8 cellular contexts compared by ENCODE assay signal in the genomic region with DNA sequence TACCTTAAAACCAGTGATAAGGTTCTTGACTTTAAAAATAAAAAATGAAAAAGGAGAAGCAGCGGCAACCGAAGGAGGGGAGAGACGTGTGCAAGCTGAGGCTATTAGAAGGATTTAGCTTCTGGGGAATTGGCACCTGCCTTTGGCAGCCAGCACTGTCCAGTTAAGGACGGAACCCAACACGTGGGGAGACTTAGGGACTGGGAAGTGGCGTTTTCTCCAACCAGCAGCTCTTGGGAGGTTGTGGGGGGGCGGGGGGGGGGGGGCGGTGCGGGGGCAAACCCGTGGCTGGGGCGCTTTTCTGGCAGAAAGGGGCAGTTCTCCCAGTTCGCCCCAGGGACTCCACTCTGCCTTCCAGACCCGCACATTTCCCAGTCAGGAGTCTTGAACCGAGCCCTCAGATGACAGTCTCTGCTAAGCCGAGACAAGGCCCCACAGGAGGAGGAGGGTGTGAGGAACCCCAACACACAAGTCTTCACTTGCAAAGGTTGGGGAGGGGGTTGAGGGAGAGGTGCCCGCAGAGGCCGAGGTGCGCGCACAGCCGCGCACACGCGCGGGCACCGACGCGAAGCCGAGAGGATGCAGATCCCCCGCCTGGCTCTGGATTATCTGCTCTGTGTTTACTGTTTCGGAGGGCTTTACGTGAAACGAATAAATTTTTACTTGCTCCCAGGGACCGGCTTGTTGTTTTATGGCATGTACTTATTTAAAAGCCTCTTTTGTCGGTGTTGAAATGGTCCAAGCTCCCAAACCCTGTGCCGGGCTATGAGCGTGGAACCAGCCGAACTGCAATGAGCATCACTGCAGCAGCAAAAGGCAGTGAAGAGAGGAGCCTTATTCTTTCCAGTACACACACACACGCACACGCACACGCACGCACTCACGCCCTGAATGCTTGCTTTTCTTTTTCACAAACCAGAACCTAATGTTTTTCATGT.
DNase-seq lines count a peak whose midpoint lies in the region; ATAC-seq and TF ChIP-seq lines count a peak whose summit lies in the region.

No MANE protein-coding gene starts in this region.

- peak; percentile 17 for DNase-seq in activated CD4-positive, alpha-beta T cell treated with anti-CD3 and anti-CD28 coated beads for 36 hours
- DNase-seq in activated CD4-positive, alpha-beta T cell treated with anti-CD3 and anti-CD28 coated beads, Interleukin-2, amount 50 U/mL, for 1 hour, result no peak
- peak; percentile 72 for DNase-seq in NCI-H345 (lab: John Stamatoyannopoulos, UW)
- no peak for DNase-seq in choroid plexus epithelial cell (ENCODE audit: low read depth)
- no peak for DNase-seq in natural killer cell
- no peak for DNase-seq in stimulated activated CD4-positive, alpha-beta T cell treated with anti-CD3 and anti-CD28 coated beads, Interleukin-1b, Interleukin-23, amount 100 ng/mL, for 48 hours

- H3K4me3 ChIP-seq in choroid plexus epithelial cell (ENCODE audit: low read depth, low read length), result peak overlapping the region; percentile 50

- no peaks in the 10 kb centered on the region for H3K9me3 Mint-ChIP-seq in activated CD4-positive, alpha-beta T cell treated with anti-CD3 and anti-CD28 coated beads for 36 hours (ENCODE audit: low read depth)
- no peaks in the 10 kb centered on the region for H3K9me3 Mint-ChIP-seq in natural killer cell

- no peak overlapping the region for H3K27ac Mint-ChIP-seq in activated CD4-positive, alpha-beta T cell treated with anti-CD3 and anti-CD28 coated beads for 36 hours
- H3K27ac Mint-ChIP-seq in natural killer cell, result no peak overlapping the region

- no peaks in the 10 kb centered on the region for H3K36me3 Mint-ChIP-seq in activated CD4-positive, alpha-beta T cell treated with anti-CD3 and anti-CD28 coated beads for 36 hours (ENCODE audit: low read depth)
- peaks cover 11% of the 10 kb centered on the region for H3K36me3 Mint-ChIP-seq in natural killer cell

- peaks cover 42% of the 10 kb centered on the region for H3K4me1 Mint-ChIP-seq in activated CD4-positive, alpha-beta T cell treated with anti-CD3 and anti-CD28 coated beads for 36 hours
- H3K4me1 Mint-ChIP-seq in natural killer cell, result peaks cover 35 to 42% of the 10 kb centered on the region in 2 donors

- peak overlapping the region; percentile 71 for H3K4me3 Mint-ChIP-seq in activated CD4-positive, alpha-beta T cell treated with anti-CD3 and anti-CD28 coated beads for 36 hours
- peak overlapping the region; percentile 72 for H3K4me3 Mint-ChIP-seq in natural killer cell

- POLR2A ChIA-PET in activated CD4-positive, alpha-beta T cell treated with anti-CD3 and anti-CD28 coated beads for 36 hours (lab: Charles Lee), result no interaction called here

- CTCF ChIA-PET in activated CD4-positive, alpha-beta T cell treated with anti-CD3 and anti-CD28 coated beads for 36 hours (lab: Charles Lee), result interaction anchor here (0.7 to 1.4 kb wide), 16 partner anchors 8 to 1905 kb away, joined by 3 to 6 read pairs (median 4); no protein-coding TSS in a partner anchor

- no peak for ATAC-seq in activated CD4-positive, alpha-beta T cell treated with anti-CD3 and anti-CD28 coated beads for 36 hours
- ATAC-seq in natural killer cell, result no peak
- ATAC-seq in GM18858 (IDR thresholded peaks at IDR 0.05; ENCODE audit: unreplicated experiment), result no peak
- no peak for ATAC-seq in GM21619 (IDR thresholded peaks at IDR 0.05; ENCODE audit: unreplicated experiment)

- intact Hi-C loops in activated CD4-positive, alpha-beta T cell treated with anti-CD3 and anti-CD28 coated beads for 36 hours (cut with DNase I, micrococcal nuclease), result loop anchor here (1.0 to 10.0 kb wide), 9 partner anchors 417 to 1953 kb away; a partner anchor contains a TSS
- intact Hi-C loops in natural killer cell (cut with micrococcal nuclease), result loop anchor here (5.0 kb wide), 1 partner anchor 1598 kb away; no protein-coding TSS in a partner anchor

- peaks cover 59% of the 10 kb centered on the region for H3K27me3 Mint-ChIP-seq in activated CD4-positive, alpha-beta T cell treated with anti-CD3 and anti-CD28 coated beads for 36 hours
- peaks cover 55 to 68% of the 10 kb centered on the region in 2 donors for H3K27me3 Mint-ChIP-seq in natural killer cell (ENCODE audit: low read depth in 2 of 2)

- TF ChIP-seq CTCF in choroid plexus epithelial cell (conservative IDR thresholded peaks at IDR 0.05; ENCODE audit: low read depth, low read length) (no peak), natural killer cell (IDR thresholded peaks at IDR 0.05) (no peak)

Comparison
In these comparisons a context has a peak if more than half of its experiments do, and no peak if none do; other contexts are left out.
1. DNase-seq: peak in activated CD4-positive, alpha-beta T cell treated with anti-CD3 and anti-CD28 coated beads for 36 hours (single experiment) and NCI-H345 (single experiment); none in activated CD4-positive, alpha-beta T cell treated with anti-CD3 and anti-CD28 coated beads, Interleukin-2, amount 50 U/mL, for 1 hour (single experiment), choroid plexus epithelial cell (single experiment), natural killer cell (single experiment) and stimulated activated CD4-positive, alpha-beta T cell treated with anti-CD3 and anti-CD28 coated beads, Interleukin-1b, Interleukin-23, amount 100 ng/mL, for 48 hours (single experiment).